ENCODE assay signal across 1 cellular context in the genomic region with DNA sequence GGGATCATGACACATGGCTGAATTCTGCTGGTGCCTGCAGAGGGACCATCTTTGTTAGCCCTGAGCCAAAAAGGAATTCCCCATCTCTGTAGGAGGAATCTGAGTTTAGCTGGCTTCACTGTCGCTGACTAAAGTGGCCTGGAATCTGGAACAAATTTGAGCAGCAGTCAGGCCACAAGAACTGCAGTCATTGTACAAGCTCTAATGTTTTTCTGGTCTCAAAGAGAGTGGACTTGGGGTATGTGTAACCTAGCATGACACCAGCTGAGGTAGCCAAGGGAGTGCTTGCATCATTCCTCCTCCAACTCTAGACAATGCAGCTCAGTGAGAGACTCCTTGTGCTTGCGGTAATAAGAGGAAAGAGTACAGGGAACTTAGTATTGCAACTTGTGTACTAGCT.
TF ChIP-seq lines count a peak whose summit lies in the region.

No MANE protein-coding gene starts in this region.

TF ChIP-seq in H1, 55 proteins besides CTCF, POLR2A, EP300 and RAD21:
- TF ChIP-seq PHF8 (conservative IDR thresholded peaks at IDR 0.05; ENCODE audit: low read depth, low read length), result no peak
- no peak for TF ChIP-seq EGR1 (IDR thresholded peaks at IDR 0.05; ENCODE audit: borderline replicate concordance, low read depth, low read length)
- no peak for TF ChIP-seq TAF1 (IDR thresholded peaks at IDR 0.05; ENCODE audit: low read depth, low read length)
- no peak for TF ChIP-seq RBBP5 (IDR thresholded peaks at IDR 0.05; ENCODE audit: borderline replicate concordance, low read depth, low read length)
- TF ChIP-seq BRCA1 (IDR thresholded peaks at IDR 0.05; ENCODE audit: low read depth, low read length), result no peak
- TF ChIP-seq CBX5 (IDR thresholded peaks at IDR 0.05; ENCODE audit: low read depth, low read length), result no peak
TF ChIP-seq in H1: peak in this region for 0.
